Comparison of ENCODE assay signal across 9 cellular contexts in the genomic region with DNA sequence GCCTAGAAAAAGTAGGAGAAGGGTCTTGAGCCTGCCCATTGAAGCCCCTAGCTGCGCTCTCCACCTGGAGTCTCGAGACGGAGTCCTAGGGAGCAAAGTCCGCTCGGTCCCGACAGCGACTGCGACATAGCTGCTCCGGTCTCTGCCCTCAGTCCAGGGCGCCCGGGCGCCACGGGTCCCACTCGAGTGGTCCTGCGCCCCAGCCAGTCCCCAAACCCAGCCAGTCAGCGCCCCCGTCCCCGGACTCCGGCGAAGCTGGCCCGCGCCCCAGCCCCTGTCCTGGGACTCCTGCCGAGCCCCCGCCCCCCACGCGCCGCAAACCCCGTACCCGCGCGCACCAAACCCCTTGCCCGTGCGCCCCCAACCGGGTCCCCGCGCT. TPM values are rescaled to one million over a fixed set of nuclear protein-coding genes. Genes with fewer than 3 reads are reported as not detected.
DNase-seq lines count a peak whose midpoint lies in the region; ATAC-seq and TF ChIP-seq lines count a peak whose summit lies in the region.
"Had no signal": no experiment of that assay in that cellular context is flagged by ENCODE, and none has a peak within 500 bp of the region (broad histone marks: within the 10 kb centered on the region; RNA-seq: fewer than 3 reads in every experiment).

No MANE protein-coding gene starts in this region.

- peak; percentile 55 for DNase-seq in DMS53 (lab: John Stamatoyannopoulos, UW)
- no peak for DNase-seq in DMS53 treated with DMSO at 0.1 percent for 48 hours (lab: John Stamatoyannopoulos, UW; ENCODE audit: unreplicated experiment)
- DNase-seq in chondrocyte (ENCODE audit: low spot score): no peak
- no peak for DNase-seq in lung (ENCODE audit: low spot score)
- DNase-seq in tibial artery: no peak
- no peak for DNase-seq in activated CD4-positive, alpha-beta memory T cell treated with anti-CD3 and anti-CD28 coated beads, Interleukin-2, amount 10 ng/mL, durations not matched to agents 7 days and 5 days
- no peak for DNase-seq in OCI-M2 (lab: John Stamatoyannopoulos, UW; ENCODE audit: unreplicated experiment)
- DNase-seq: T-helper 9 cell had no signal

- POLR2A ChIA-PET in activated CD4-positive, alpha-beta memory T cell treated with anti-CD3 and anti-CD28 coated beads, Interleukin-2, amount 10 ng/mL, durations not matched to agents 7 days and 5 days (lab: Charles Lee): no interaction called here

- intact Hi-C loops in tibial artery (cut with DNase I; ENCODE audit: low total_unique reads): loop anchor here (10.0 kb wide), 1 partner anchor 193 kb away; no protein-coding TSS in a partner anchor

- H3K4me1 Mint-ChIP-seq in chondrocyte (ENCODE audit: low read depth): peaks cover 77% of the 10 kb centered on the region
- H3K4me1 Mint-ChIP-seq in activated CD4-positive, alpha-beta memory T cell treated with anti-CD3 and anti-CD28 coated beads, Interleukin-2, amount 10 ng/mL, durations not matched to agents 7 days and 5 days: no peaks in the 10 kb centered on the region

- 2% methylated on average over 26 to 36 of the region's 36 CpGs for WGBS in lung, 2 donors

- ATAC-seq in lung (ENCODE audit: insufficient read depth, low FRiP score) (no peak), HG03342 (IDR thresholded peaks at IDR 0.05; ENCODE audit: unreplicated experiment) (no peak)

- H3K36me3 ChIP-seq in lung (ENCODE audit: control insufficient read depth in 2 of 2, insufficient read depth in 2 of 2, low read length in 2 of 2) (no peaks in the 10 kb centered on the region), tibial artery (no peaks in the 10 kb centered on the region)

- no peaks in the 10 kb centered on the region for H3K9me3 Mint-ChIP-seq in chondrocyte (ENCODE audit: low read depth)
- H3K9me3 Mint-ChIP-seq in activated CD4-positive, alpha-beta memory T cell treated with anti-CD3 and anti-CD28 coated beads, Interleukin-2, amount 10 ng/mL, durations not matched to agents 7 days and 5 days: no peaks in the 10 kb centered on the region

- H3K27ac ChIP-seq in lung (ENCODE audit: low read depth in 1 of 2, low read length in 1 of 2) (peak overlapping the region; percentile 35 to 79), tibial artery (peak overlapping the region; percentile 88 to 89)

- H3K4me3 Mint-ChIP-seq in chondrocyte (ENCODE audit: unreplicated experiment): peak overlapping the region; percentile 98
- H3K4me3 Mint-ChIP-seq in activated CD4-positive, alpha-beta memory T cell treated with anti-CD3 and anti-CD28 coated beads, Interleukin-2, amount 10 ng/mL, durations not matched to agents 7 days and 5 days: no peak overlapping the region

- TF ChIP-seq CTCF in chondrocyte (IDR thresholded peaks at IDR 0.05): no peak
- no peak for TF ChIP-seq CTCF in lung (IDR thresholded peaks at IDR 0.05; ENCODE audit: control extremely low read depth, extremely low read depth)
- no peak for TF ChIP-seq CTCF in tibial artery (IDR thresholded peaks at IDR 0.05)

- H3K27me3 Mint-ChIP-seq in chondrocyte (ENCODE audit: low read depth): no peaks in the 10 kb centered on the region
- peaks cover 21% of the 10 kb centered on the region for H3K27me3 Mint-ChIP-seq in activated CD4-positive, alpha-beta memory T cell treated with anti-CD3 and anti-CD28 coated beads, Interleukin-2, amount 10 ng/mL, durations not matched to agents 7 days and 5 days

- H3K36me3 Mint-ChIP-seq in chondrocyte (ENCODE audit: low read depth): peaks cover 10% of the 10 kb centered on the region
- no peaks in the 10 kb centered on the region for H3K36me3 Mint-ChIP-seq in activated CD4-positive, alpha-beta memory T cell treated with anti-CD3 and anti-CD28 coated beads, Interleukin-2, amount 10 ng/mL, durations not matched to agents 7 days and 5 days (ENCODE audit: low read depth)

- peak overlapping the region; percentile 55 for H3K4me3 ChIP-seq in lung
- peak overlapping the region; percentile 72 for H3K4me3 ChIP-seq in tibial artery

- H3K27me3 ChIP-seq in lung (ENCODE audit: control insufficient read depth, insufficient read depth) (no peaks in the 10 kb centered on the region), tibial artery (no peaks in the 10 kb centered on the region)

- H3K4me1 ChIP-seq in lung (ENCODE audit: control insufficient read depth in 2 of 2, insufficient read depth in 2 of 2, low read length in 2 of 2) (peaks cover 0 to 24% of the 10 kb centered on the region in 2 donors), tibial artery (peaks cover 0 to 84% (median 63%) of the 10 kb centered on the region in 4 donors)

- CTCF ChIA-PET in activated CD4-positive, alpha-beta memory T cell treated with anti-CD3 and anti-CD28 coated beads, Interleukin-2, amount 10 ng/mL, durations not matched to agents 7 days and 5 days (lab: Charles Lee): no interaction called here

- H3K9me3 ChIP-seq in lung (ENCODE audit: control insufficient read depth in 2 of 2, insufficient read depth in 1 of 2, low read length in 1 of 2) (no peaks in the 10 kb centered on the region), tibial artery (no peaks in the 10 kb centered on the region)

- peak overlapping the region; percentile 99 for H3K27ac Mint-ChIP-seq in chondrocyte (ENCODE audit: unreplicated experiment)
- H3K27ac Mint-ChIP-seq in activated CD4-positive, alpha-beta memory T cell treated with anti-CD3 and anti-CD28 coated beads, Interleukin-2, amount 10 ng/mL, durations not matched to agents 7 days and 5 days: no peak overlapping the region

RNA-seq across cellular contexts. Expression of a gene that starts 0.5 kb away (rescaled TPM):
- total RNA-seq in chondrocyte: 320 to 433 TPM (median 426 TPM) in 3 replicates
- 100 to 1,000 TPM; 120 to 140 TPM for total RNA-seq in lung
- 10 to 100 TPM; 23.8 to 51.7 TPM for polyA plus RNA-seq in lung
- under 1 TPM; 0.15 to 0.18 TPM for total RNA-seq in activated CD4-positive, alpha-beta memory T cell treated with anti-CD3 and anti-CD28 coated beads, Interleukin-2, amount 10 ng/mL, durations not matched to agents 7 days and 5 days

Comparison
In these comparisons a context has a peak if more than half of its experiments do, and no peak if none do; other contexts are left out.
1. RNA of a gene that starts 0.5 kb away (total RNA-seq): 320 to 433 TPM in chondrocyte and 120 to 140 TPM in lung; 0.15 to 0.18 TPM in activated CD4-positive, alpha-beta memory T cell treated with anti-CD3 and anti-CD28 coated beads, Interleukin-2, amount 10 ng/mL, durations not matched to agents 7 days and 5 days; every median in the first group is over 100 times any median in the second.